19 cellular contexts compared by ENCODE assay signal in the genomic region with DNA sequence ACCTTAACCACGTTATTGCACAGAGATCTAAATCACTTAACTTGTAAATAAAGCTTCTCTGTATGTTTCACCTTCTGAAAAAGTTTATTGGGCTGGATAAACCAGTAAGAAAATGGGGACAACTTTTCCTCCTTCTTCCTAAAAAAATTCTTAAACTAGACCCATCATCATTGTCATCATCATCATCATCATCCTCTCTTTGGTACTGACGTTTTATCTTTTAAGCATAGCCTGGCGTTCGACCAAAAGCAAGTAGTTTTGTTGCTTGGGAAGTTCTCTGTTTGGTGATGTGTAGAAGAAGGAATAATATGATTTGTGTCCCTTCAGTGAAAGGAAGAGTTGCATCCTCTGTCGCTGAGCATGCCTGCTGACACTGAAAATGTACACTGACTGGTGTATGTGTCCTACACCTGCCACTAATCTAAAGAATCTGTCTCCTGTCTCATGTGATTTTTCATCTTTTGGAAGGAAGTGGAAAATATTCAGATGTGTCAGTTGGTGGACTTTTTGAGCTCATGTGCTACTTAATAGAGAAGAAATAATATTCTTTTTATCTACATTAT.
"Had no signal": no experiment of that assay in that cellular context is flagged by ENCODE, and none has a peak within 500 bp of the region (broad histone marks: within the 10 kb centered on the region; RNA-seq: fewer than 3 reads in every experiment).

No MANE protein-coding gene starts in this region.

- ATAC-seq: activated CD4-positive, alpha-beta T cell treated with anti-CD3 and anti-CD28 coated beads for 36 hours; activated T-cell treated with anti-CD3 and anti-CD28 coated beads, Interleukin-2, amount 50 U/mL, for 4 hours; heart right ventricle; left colon; natural killer cell treated with Interleukin-12 subunit alpha and Interleukin-12 subunit beta and Interleukin-15 and Interleukin-18, amount 100 ng/mL, for 72 hours; sciatic nerve had no signal

- DNase-seq: activated B cell treated with CpG ODN at 0.5 μM for 24 hours; activated CD4-positive, alpha-beta T cell treated with anti-CD3 and anti-CD28 coated beads for 36 hours; activated CD4-positive, alpha-beta T cell treated with anti-CD3 and anti-CD28 coated beads, Interleukin-2, amount 50 U/mL, for 4 hours; activated CD8-positive, alpha-beta memory T cell treated with anti-CD3 and anti-CD28 coated beads for 24 hours; activated CD8-positive, alpha-beta memory T cell treated with anti-CD3 and anti-CD28 coated beads, Interleukin-2, amount 50 U/mL, for 4 hours; activated naive CD4-positive, alpha-beta T cell treated with Interleukin-2 at 50 U/mL for 16 hours; activated naive CD8-positive, alpha-beta T cell treated with anti-CD3 and anti-CD28 coated beads for 36 hours; activated T-cell treated with anti-CD3 and anti-CD28 coated beads, Interleukin-2, amount 50 U/mL, for 4 hours; cerebellar nuclear complex; heart right ventricle; left colon; nucleus accumbens; stimulated activated CD4-positive, alpha-beta T cell treated with anti-CD3 and anti-CD28 coated beads, Interleukin-2, amount 100 ng/mL, for 48 hours; stimulated activated naive CD4-positive, alpha-beta T cell; testis; trophoblast cell; uterus had no signal
